16 cellular contexts compared by ENCODE assay signal in genomic region chr5:9170026-9170425, GRCh38.
"Had no signal": no experiment of that assay in that cellular context is flagged by ENCODE, and none has a peak within 500 bp of the region (broad histone marks: within the 10 kb centered on the region; RNA-seq: fewer than 3 reads in every experiment).

No MANE protein-coding gene starts in this region.

- H3K79me2 ChIP-seq: parathyroid adenoma had no signal

- H3K4me1 ChIP-seq: gastroesophageal sphincter, parathyroid adenoma, tibial artery, uterus had no signal

- DNase-seq: activated CD4-positive, alpha-beta T cell treated with anti-CD3 and anti-CD28 coated beads for 1 hour; activated CD4-positive, alpha-beta T cell treated with anti-CD3 and anti-CD28 coated beads, Interleukin-2, amount 50 U/mL, for 4 hours; activated naive CD4-positive, alpha-beta T cell treated with anti-CD3 and anti-CD28 coated beads for 36 hours; caudate nucleus; left ventricle myocardium superior; mesenchymal stem cell; naive thymus-derived CD8-positive, alpha-beta T cell; stimulated activated CD4-positive, alpha-beta T cell treated with anti-CD3 and anti-CD28 coated beads, Interleukin-2, amount 100 ng/mL, for 48 hours; stimulated activated naive B cell treated with anti-CD40 and anti-IgM and Interleukin-4, amounts not matched to agents 10 μg/mL and 1 μg/mL and 100 μg/mL, for 72 hours; T-helper 9 cell; tibial artery; uterus had no signal

- H2AFZ ChIP-seq: parathyroid adenoma had no signal

- H3K36me3 ChIP-seq: gastroesophageal sphincter, tibial artery, uterus had no signal

- H3K27me3 ChIP-seq: gastroesophageal sphincter, tibial artery, uterus had no signal

- H3K4me3 ChIP-seq: coronary artery, gastroesophageal sphincter, tibial artery, uterus had no signal

- H3K9ac ChIP-seq: parathyroid adenoma had no signal

- H3K9me3 ChIP-seq: gastroesophageal sphincter, uterus had no signal

- H3K27ac ChIP-seq: coronary artery, gastroesophageal sphincter, parathyroid adenoma, tibial artery, uterus, VCaP had no signal
